8 cellular contexts compared by ENCODE assay signal in the genomic region with DNA sequence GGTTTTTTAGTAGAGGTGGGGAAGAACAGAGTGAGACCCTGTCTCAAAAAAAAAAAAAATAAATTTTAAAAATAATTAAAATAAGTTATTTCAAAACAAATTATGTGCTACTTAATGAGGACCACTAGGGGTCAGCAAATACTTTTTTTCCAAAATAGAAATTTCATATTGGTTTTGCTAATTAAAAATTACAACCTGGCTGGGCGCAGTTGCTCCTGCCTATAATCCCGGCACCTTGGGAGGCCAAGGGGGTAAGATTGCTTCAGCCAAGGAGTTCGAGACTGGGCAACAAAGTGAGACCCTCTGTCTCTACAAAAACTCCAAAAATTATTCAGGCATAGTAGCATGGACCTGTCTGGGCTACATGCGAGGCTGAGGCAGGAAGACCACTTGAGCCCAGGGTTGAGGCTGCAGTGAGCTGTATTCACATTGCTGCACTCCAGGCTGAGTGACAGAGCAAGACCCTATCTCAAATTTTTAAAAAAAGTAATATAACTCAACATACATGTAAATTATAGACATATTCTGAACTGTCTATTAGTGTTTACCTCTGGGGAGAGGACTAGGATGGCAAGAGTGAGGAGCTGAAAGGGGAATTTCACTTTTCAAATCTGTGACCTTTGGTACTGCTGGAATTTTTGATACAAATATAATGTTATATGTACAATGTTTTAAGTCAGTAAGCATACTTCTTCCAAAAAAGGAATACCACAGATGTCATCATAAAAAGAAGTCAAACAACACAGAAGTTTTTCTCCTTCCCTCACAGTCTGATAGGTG. TPM values are rescaled to one million over a fixed set of nuclear protein-coding genes. Genes with fewer than 3 reads are reported as not detected.
DNase-seq lines count a peak whose midpoint lies in the region; ATAC-seq and TF ChIP-seq lines count a peak whose summit lies in the region.

No MANE protein-coding gene starts in this region.

- no peak for ATAC-seq in HG03439 (IDR thresholded peaks at IDR 0.05; ENCODE audit: unreplicated experiment)

- intact Hi-C loops in transverse colon (cut with DNase I; ENCODE audit: low total_unique reads) = loop anchor here (1.0 kb wide), 1 partner anchor 65 kb away; no protein-coding TSS in a partner anchor

- H3K36me3 ChIP-seq in transverse colon = no peaks in the 10 kb centered on the region

- no peak overlapping the region for H3K4me3 Mint-ChIP-seq in immature natural killer cell

- H3K27me3 ChIP-seq in transverse colon = peaks cover 32% of the 10 kb centered on the region

- TF ChIP-seq POLR2A in transverse colon (IDR thresholded peaks at IDR 0.05) = no peak

- no peaks in the 10 kb centered on the region for H3K9me3 Mint-ChIP-seq in immature natural killer cell

- no peak overlapping the region for H3K27ac ChIP-seq in transverse colon

- H3K27me3 Mint-ChIP-seq in immature natural killer cell (ENCODE audit: low read depth in 3 of 3) = peaks cover 2 to 13% (median 3%) of the 10 kb centered on the region in 3 donors

- no peaks in the 10 kb centered on the region for H3K9me3 ChIP-seq in transverse colon

- H3K4me3 ChIP-seq in transverse colon = no peak overlapping the region

- DNase-seq in AML-193 (lab: John Stamatoyannopoulos, UW) = peak; percentile 36 to 52
- DNase-seq in GM20000 (ENCODE audit: low spot score) = peak; percentile 27
- DNase-seq in SW480 (ENCODE audit: low spot score) = peak; percentile 31
- DNase-seq in immature natural killer cell = peak; percentile 6 to 25 (median 19)
- no peak for DNase-seq in transverse colon
- no peak for DNase-seq in C1 segment of cervical spinal cord (lab: John Stamatoyannopoulos, UW)
- DNase-seq in activated CD4-positive, CD25-positive, alpha-beta regulatory T cell treated with anti-CD3 and anti-CD28 coated beads, Interleukin-2, amount 50 U/mL, for 72 hours = no peak

- in situ Hi-C loops in transverse colon (cut with MboI; ENCODE audit: low pct_ligation_motif_present in 1 of 4, low pct_unique_long_range_greater_than_20kb in 1 of 4, low sequenced_read_pairs in 3 of 4) = loop anchor here in 1 of 4 donors (5.0 kb wide), 1 partner anchor 68 kb away; no protein-coding TSS in a partner anchor

- H3K36me3 Mint-ChIP-seq in immature natural killer cell = no peaks in the 10 kb centered on the region

- WGBS in transverse colon (ENCODE audit: low coverage in 1 of 2), 2 donors = 4 to 10% methylated on average over 3 to 4 of the region's 4 CpGs

- TF ChIP-seq CTCF in GM20000 (IDR thresholded peaks at IDR 0.05; ENCODE audit: extremely low read depth, missing control alignments) (no peak), transverse colon (IDR thresholded peaks at IDR 0.05) (peak; percentile 60 to 73 (median 67))

- H3K4me1 Mint-ChIP-seq in immature natural killer cell = no peaks in the 10 kb centered on the region

- TF ChIP-seq EP300 in transverse colon (IDR thresholded peaks at IDR 0.05; ENCODE audit: low read depth) = no peak

- peaks cover 0 to 8% (median 3%) of the 10 kb centered on the region in 4 donors for H3K4me1 ChIP-seq in transverse colon

- no peak overlapping the region for H3K27ac Mint-ChIP-seq in immature natural killer cell

RNA-seq across cellular contexts. Expression of a gene that starts 8.1 kb away (rescaled TPM):
- polyA plus RNA-seq in immature natural killer cell = not detected
- total RNA-seq in transverse colon = not detected

RNA-seq across cellular contexts. Expression of a gene that starts 36.9 kb away (rescaled TPM):
- polyA plus RNA-seq in immature natural killer cell = 10 to 100 TPM; 22.7 to 35.4 (median 24.8) TPM
- total RNA-seq in transverse colon = 100 to 1,000 TPM in 2 of 4 donors, 10 to 100 TPM in 2; 88.0 to 149 (median 104) TPM

RNA-seq across cellular contexts. Expression of a gene that starts 37.2 kb away (rescaled TPM):
- polyA plus RNA-seq in immature natural killer cell = 10 to 100 TPM; 53.0 to 54.7 (median 54.3) TPM
- 100 to 1,000 TPM in 2 of 4 donors, 10 to 100 TPM in 2; 40.6 to 403 (median 121) TPM for total RNA-seq in transverse colon

RNA-seq across cellular contexts. Expression of a gene that starts 54.3 kb away (rescaled TPM):
- not detected for polyA plus RNA-seq in immature natural killer cell
- total RNA-seq in transverse colon = 1 to 10 TPM in 2 of 4 donors, under 1 TPM in 1, not detected in 1; 1.00 to 4.4 (median 1.1) TPM

Comparison
In these comparisons a context has a peak if more than half of its experiments do, and no peak if none do; other contexts are left out.
1. DNase-seq: peak in AML-193 (2 of 2), GM20000 (single experiment), SW480 (single experiment) and immature natural killer cell (3 of 3); none in transverse colon (single experiment), C1 segment of cervical spinal cord (0 of 14) and activated CD4-positive, CD25-positive, alpha-beta regulatory T cell treated with anti-CD3 and anti-CD28 coated beads, Interleukin-2, amount 50 U/mL, for 72 hours (single experiment).